Comparison of ENCODE assay signal across 1 cellular context in the genomic region with DNA sequence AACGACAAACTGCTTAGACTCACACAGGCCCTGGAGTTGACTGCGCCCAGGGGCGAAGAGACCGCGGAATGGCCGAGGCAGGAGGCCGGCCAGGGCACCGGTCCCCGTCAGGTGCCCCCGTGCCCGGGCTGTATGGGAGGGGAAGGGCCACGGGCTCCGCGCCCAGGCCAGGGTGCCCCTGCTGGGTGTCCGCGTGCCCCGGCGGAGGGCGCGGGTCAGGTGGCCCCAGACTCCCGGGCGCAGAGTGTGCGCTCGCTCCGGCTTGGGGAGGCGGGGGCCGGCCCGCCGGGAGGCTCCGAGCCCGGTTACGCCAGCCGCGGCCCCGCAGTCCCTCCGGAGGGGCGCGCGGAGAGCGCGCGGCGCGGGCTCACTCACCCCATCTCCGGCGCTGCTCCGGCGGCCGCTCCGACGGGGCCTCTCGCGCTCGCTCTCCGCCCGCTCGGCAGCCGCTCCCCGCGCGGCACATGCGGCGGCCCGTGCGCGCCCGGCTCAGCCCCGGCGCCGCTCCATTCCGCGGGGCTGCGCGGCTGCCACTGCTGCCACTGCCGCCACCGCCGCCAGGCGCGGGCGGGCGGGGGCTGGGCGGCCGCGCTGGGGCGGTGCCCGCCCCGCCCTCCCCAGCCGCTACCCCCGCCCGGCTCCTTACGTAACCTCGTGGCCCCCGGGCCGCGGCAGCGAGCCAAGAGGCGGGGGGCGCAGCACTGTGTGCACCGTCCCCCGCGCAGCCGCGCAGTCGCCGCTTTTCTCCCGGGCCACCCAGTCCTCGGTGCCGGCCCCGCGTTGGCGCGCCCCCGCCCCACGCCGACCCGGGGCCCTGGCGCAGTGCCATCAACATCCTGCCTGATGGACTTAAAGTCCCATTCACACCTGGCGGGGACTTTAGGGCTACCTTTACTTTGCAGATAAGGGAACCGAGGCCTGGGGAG.
TF ChIP-seq lines count a peak whose summit lies in the region.

A gene (minus strand): TSS at position 565 of the 926 bp plus-strand sequence. CDS start 185 bp downstream, at position 380.

TF ChIP-seq in SK-N-SH treated with all-trans-retinoic acid at 6 μM for 48 hours, 23 proteins besides CTCF, POLR2A, EP300 and RAD21 (continued from another document):
- TF ChIP-seq, protein P1, sequence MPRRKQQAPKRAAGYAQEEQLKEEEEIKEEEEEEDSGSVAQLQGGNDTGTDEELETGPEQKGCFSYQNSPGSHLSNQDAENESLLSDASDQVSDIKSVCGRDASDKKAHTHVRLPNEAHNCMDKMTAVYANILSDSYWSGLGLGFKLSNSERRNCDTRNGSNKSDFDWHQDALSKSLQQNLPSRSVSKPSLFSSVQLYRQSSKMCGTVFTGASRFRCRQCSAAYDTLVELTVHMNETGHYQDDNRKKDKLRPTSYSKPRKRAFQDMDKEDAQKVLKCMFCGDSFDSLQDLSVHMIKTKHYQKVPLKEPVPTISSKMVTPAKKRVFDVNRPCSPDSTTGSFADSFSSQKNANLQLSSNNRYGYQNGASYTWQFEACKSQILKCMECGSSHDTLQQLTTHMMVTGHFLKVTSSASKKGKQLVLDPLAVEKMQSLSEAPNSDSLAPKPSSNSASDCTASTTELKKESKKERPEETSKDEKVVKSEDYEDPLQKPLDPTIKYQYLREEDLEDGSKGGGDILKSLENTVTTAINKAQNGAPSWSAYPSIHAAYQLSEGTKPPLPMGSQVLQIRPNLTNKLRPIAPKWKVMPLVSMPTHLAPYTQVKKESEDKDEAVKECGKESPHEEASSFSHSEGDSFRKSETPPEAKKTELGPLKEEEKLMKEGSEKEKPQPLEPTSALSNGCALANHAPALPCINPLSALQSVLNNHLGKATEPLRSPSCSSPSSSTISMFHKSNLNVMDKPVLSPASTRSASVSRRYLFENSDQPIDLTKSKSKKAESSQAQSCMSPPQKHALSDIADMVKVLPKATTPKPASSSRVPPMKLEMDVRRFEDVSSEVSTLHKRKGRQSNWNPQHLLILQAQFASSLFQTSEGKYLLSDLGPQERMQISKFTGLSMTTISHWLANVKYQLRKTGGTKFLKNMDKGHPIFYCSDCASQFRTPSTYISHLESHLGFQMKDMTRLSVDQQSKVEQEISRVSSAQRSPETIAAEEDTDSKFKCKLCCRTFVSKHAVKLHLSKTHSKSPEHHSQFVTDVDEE (CRISPR knock-in tag; IDR thresholded peaks at IDR 0.05), result no peak
- TF ChIP-seq CSDC2 (CRISPR knock-in tag; IDR thresholded peaks at IDR 0.05) (no peak), PPARA (CRISPR knock-in tag; IDR thresholded peaks at IDR 0.05; ENCODE audit: borderline replicate concordance) (no peak), TOX (CRISPR knock-in tag; IDR thresholded peaks at IDR 0.05; ENCODE audit: borderline replicate concordance) (no peak), ZNF8 (CRISPR knock-in tag; IDR thresholded peaks at IDR 0.05) (no peak), ZNF565 (CRISPR knock-in tag; conservative IDR thresholded peaks at IDR 0.05; ENCODE audit: low read depth) (no peak), BACH2 (CRISPR knock-in tag; IDR thresholded peaks at IDR 0.05; ENCODE audit: borderline replicate concordance) (no peak), ZC3H10 (CRISPR knock-in tag; IDR thresholded peaks at IDR 0.05) (no peak), ESRRG (CRISPR knock-in tag; IDR thresholded peaks at IDR 0.05) (no peak), ARNTL (CRISPR knock-in tag; IDR thresholded peaks at IDR 0.05; ENCODE audit: borderline replicate concordance, low read depth) (no peak), GLIS3 (CRISPR knock-in tag; IDR thresholded peaks at IDR 0.05) (no peak), SNAI2 (CRISPR knock-in tag; IDR thresholded peaks at IDR 0.05) (no peak)
- TF ChIP-seq, protein P2, sequence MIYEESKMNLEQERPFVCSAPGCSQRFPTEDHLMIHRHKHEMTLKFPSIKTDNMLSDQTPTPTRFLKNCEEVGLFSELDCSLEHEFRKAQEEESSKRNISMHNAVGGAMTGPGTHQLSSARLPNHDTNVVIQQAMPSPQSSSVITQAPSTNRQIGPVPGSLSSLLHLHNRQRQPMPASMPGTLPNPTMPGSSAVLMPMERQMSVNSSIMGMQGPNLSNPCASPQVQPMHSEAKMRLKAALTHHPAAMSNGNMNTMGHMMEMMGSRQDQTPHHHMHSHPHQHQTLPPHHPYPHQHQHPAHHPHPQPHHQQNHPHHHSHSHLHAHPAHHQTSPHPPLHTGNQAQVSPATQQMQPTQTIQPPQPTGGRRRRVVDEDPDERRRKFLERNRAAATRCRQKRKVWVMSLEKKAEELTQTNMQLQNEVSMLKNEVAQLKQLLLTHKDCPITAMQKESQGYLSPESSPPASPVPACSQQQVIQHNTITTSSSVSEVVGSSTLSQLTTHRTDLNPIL (CRISPR knock-in tag; IDR thresholded peaks at IDR 0.05; ENCODE audit: low read depth), result no peak
- TF ChIP-seq, protein P3, sequence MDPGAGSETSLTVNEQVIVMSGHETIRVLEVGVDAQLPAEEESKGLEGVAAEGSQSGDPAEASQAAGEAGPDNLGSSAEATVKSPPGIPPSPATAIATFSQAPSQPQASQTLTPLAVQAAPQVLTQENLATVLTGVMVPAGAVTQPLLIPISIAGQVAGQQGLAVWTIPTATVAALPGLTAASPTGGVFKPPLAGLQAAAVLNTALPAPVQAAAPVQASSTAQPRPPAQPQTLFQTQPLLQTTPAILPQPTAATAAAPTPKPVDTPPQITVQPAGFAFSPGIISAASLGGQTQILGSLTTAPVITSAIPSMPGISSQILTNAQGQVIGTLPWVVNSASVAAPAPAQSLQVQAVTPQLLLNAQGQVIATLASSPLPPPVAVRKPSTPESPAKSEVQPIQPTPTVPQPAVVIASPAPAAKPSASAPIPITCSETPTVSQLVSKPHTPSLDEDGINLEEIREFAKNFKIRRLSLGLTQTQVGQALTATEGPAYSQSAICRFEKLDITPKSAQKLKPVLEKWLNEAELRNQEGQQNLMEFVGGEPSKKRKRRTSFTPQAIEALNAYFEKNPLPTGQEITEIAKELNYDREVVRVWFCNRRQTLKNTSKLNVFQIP (CRISPR knock-in tag; IDR thresholded peaks at IDR 0.05; ENCODE audit: borderline replicate concordance, low read depth), result no peak
